1 cellular context compared by ENCODE assay signal in genomic region chr2:223086360-223086981, GRCh38.
TF ChIP-seq lines count a peak whose summit lies in the region.

No MANE protein-coding gene starts in this region.

TF ChIP-seq in HepG2, 621 proteins besides CTCF, POLR2A, EP300 and RAD21 (continued from another document):
- no peak for TF ChIP-seq TCF7 (IDR thresholded peaks at IDR 0.05; ENCODE audit: low read depth)
- TF ChIP-seq ZNF235 (CRISPR knock-in tag; IDR thresholded peaks at IDR 0.05; ENCODE audit: borderline replicate concordance) = no peak
- TF ChIP-seq, protein P1, sequence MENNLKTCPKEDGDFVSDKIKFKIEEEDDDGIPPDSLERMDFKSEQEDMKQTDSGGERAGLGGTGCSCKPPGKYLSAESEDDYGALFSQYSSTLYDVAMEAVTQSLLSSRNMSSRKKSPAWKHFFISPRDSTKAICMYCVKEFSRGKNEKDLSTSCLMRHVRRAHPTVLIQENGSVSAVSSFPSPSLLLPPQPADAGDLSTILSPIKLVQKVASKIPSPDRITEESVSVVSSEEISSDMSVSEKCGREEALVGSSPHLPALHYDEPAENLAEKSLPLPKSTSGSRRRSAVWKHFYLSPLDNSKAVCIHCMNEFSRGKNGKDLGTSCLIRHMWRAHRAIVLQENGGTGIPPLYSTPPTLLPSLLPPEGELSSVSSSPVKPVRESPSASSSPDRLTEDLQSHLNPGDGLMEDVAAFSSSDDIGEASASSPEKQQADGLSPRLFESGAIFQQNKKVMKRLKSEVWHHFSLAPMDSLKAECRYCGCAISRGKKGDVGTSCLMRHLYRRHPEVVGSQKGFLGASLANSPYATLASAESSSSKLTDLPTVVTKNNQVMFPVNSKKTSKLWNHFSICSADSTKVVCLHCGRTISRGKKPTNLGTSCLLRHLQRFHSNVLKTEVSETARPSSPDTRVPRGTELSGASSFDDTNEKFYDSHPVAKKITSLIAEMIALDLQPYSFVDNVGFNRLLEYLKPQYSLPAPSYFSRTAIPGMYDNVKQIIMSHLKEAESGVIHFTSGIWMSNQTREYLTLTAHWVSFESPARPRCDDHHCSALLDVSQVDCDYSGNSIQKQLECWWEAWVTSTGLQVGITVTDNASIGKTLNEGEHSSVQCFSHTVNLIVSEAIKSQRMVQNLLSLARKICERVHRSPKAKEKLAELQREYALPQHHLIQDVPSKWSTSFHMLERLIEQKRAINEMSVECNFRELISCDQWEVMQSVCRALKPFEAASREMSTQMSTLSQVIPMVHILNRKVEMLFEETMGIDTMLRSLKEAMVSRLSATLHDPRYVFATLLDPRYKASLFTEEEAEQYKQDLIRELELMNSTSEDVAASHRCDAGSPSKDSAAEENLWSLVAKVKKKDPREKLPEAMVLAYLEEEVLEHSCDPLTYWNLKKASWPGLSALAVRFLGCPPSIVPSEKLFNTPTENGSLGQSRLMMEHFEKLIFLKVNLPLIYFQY (CRISPR knock-in tag; IDR thresholded peaks at IDR 0.05; ENCODE audit: borderline replicate concordance) = no peak
- no peak for TF ChIP-seq ELK4 (CRISPR knock-in tag; IDR thresholded peaks at IDR 0.05; ENCODE audit: borderline replicate concordance)
- TF ChIP-seq SIN3A (IDR thresholded peaks at IDR 0.05; ENCODE audit: borderline replicate concordance, low read depth, low read length) = no peak
- TF ChIP-seq, protein P2, sequence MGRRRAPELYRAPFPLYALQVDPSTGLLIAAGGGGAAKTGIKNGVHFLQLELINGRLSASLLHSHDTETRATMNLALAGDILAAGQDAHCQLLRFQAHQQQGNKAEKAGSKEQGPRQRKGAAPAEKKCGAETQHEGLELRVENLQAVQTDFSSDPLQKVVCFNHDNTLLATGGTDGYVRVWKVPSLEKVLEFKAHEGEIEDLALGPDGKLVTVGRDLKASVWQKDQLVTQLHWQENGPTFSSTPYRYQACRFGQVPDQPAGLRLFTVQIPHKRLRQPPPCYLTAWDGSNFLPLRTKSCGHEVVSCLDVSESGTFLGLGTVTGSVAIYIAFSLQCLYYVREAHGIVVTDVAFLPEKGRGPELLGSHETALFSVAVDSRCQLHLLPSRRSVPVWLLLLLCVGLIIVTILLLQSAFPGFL (CRISPR knock-in tag; IDR thresholded peaks at IDR 0.05) = no peak
- TF ChIP-seq, protein P3, sequence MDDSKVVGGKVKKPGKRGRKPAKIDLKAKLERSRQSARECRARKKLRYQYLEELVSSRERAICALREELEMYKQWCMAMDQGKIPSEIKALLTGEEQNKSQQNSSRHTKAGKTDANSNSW (CRISPR knock-in tag; IDR thresholded peaks at IDR 0.05; ENCODE audit: borderline replicate concordance) = no peak
- no peak for TF ChIP-seq MTERF4 (CRISPR knock-in tag; IDR thresholded peaks at IDR 0.05)
- no peak for TF ChIP-seq KLF13 (CRISPR knock-in tag; IDR thresholded peaks at IDR 0.05)
- TF ChIP-seq ZNF629 (CRISPR knock-in tag; conservative IDR thresholded peaks at IDR 0.05) = no peak
- TF ChIP-seq TOPORS (CRISPR knock-in tag; IDR thresholded peaks at IDR 0.05) = no peak
- no peak for TF ChIP-seq ZBTB4 (CRISPR knock-in tag; IDR thresholded peaks at IDR 0.05; ENCODE audit: borderline replicate concordance)
- no peak for TF ChIP-seq ZNF10 (CRISPR knock-in tag; IDR thresholded peaks at IDR 0.05; ENCODE audit: borderline replicate concordance, low read depth)
- no peak for TF ChIP-seq GFI1 (CRISPR knock-in tag; IDR thresholded peaks at IDR 0.05; ENCODE audit: borderline replicate concordance)
- no peak for TF ChIP-seq ZNF256 (CRISPR knock-in tag; conservative IDR thresholded peaks at IDR 0.05)
- TF ChIP-seq SMAD9 (CRISPR knock-in tag; IDR thresholded peaks at IDR 0.05) = no peak
- TF ChIP-seq EED (CRISPR knock-in tag; IDR thresholded peaks at IDR 0.05) = no peak
- TF ChIP-seq ZNF101 (CRISPR knock-in tag; IDR thresholded peaks at IDR 0.05; ENCODE audit: borderline replicate concordance, low read depth) = no peak
